In the genomic region with DNA sequence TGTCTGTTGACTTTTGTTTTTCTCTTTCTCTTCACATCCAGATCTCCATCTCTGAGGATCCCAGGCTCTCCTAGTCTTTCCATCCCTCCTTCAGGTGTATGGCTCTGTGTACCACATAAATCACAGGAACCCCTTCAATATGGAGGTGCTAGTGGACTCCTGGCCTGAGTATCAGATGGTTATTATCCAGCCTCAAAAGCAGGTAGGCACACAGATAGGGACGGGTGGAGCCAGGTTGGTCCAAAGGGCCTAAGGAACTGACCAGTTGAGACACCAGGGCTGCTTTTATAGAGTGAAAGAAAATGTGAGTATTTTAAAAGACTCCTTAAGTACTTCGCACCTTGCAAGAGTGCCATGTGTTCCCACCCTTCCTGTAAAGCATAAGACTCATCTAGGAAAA, we compare ENCODE assay signal across 29 cellular contexts. TPM values are rescaled to one million over a fixed set of nuclear protein-coding genes. Genes with fewer than 3 reads are reported as not detected.
"Had no signal": no experiment of that assay in that cellular context is flagged by ENCODE, and none has a peak within 500 bp of the region (broad histone marks: within the 10 kb centered on the region; RNA-seq: fewer than 3 reads in every experiment).

No MANE protein-coding gene starts in this region.

- H3K4me1 Mint-ChIP-seq: stimulated activated effector memory CD8-positive, alpha-beta T cell treated with anti-CD3 and anti-CD28 coated beads, Interleukin-12 subunit alpha, Interleukin-12 subunit beta, amount 100 ng/mL, for 72 hours; stimulated activated naive CD8-positive, alpha-beta T cell treated with anti-CD3 and anti-CD28 coated beads, Interleukin-15, amount 100 ng/mL, for 72 hours had no signal

- H3K36me3 ChIP-seq: stomach, suprapubic skin, thoracic aorta, thyroid gland, tibial artery, tibial nerve, transverse colon, upper lobe of left lung, upper lobe of right lung, uterus, vagina had no signal

- H3K4me1 ChIP-seq: stomach, suprapubic skin, testis, thyroid gland, tibial artery, tibial nerve, transverse colon, upper lobe of left lung, upper lobe of right lung, uterus, vagina had no signal

- H3K27ac ChIP-seq: stomach, suprapubic skin, testis, thoracic aorta, thyroid gland, tibial artery, tibial nerve, transverse colon, upper lobe of left lung, upper lobe of right lung, uterus, vagina had no signal

- H3K27me3 Mint-ChIP-seq: stimulated activated memory B cell treated with anti-CD40 and anti-IgM and Interleukin-4, amounts not matched to agents 10 μg/mL and 1 μg/mL and 100 μg/mL, for 72 hours; stimulated activated naive B cell treated with anti-CD40 and anti-IgM and Interleukin-4, amounts not matched to agents 10 μg/mL and 1 μg/mL and 100 μg/mL, for 72 hours; stimulated activated naive CD8-positive, alpha-beta T cell treated with anti-CD3 and anti-CD28 coated beads, Interleukin-15, amount 100 ng/mL, for 72 hours; stimulated activated naive CD8-positive, alpha-beta T cell treated with anti-CD3 and anti-CD28 coated beads, Interleukin-15, Interleukin-2, amounts not matched to agents 100 ng/mL and 50 ng/mL, for 24 hours had no signal

- H3K9me3 ChIP-seq: stomach, suprapubic skin, testis, thoracic aorta, thyroid gland, tibial artery, transverse colon, upper lobe of left lung, upper lobe of right lung, uterus, vagina had no signal

- H3K4me3 Mint-ChIP-seq: stimulated activated effector memory CD8-positive, alpha-beta T cell treated with anti-CD3 and anti-CD28 coated beads, Interleukin-12 subunit alpha, Interleukin-12 subunit beta, amount 100 ng/mL, for 72 hours; stimulated activated memory B cell treated with anti-CD40 and anti-IgM and Interleukin-4, amounts not matched to agents 10 μg/mL and 1 μg/mL and 100 μg/mL, for 72 hours; stimulated activated naive B cell treated with anti-CD40 and anti-IgM and Interleukin-4, amounts not matched to agents 10 μg/mL and 1 μg/mL and 100 μg/mL, for 72 hours; stimulated activated naive CD8-positive, alpha-beta T cell treated with anti-CD3 and anti-CD28 coated beads, Interleukin-15, amount 100 ng/mL, for 72 hours; stimulated activated naive CD8-positive, alpha-beta T cell treated with anti-CD3 and anti-CD28 coated beads, Interleukin-15, Interleukin-2, amounts not matched to agents 100 ng/mL and 50 ng/mL, for 24 hours; type B pancreatic cell had no signal

- H3K9me3 Mint-ChIP-seq: stimulated activated effector memory CD8-positive, alpha-beta T cell treated with anti-CD3 and anti-CD28 coated beads, Interleukin-12 subunit alpha, Interleukin-12 subunit beta, amount 100 ng/mL, for 72 hours; stimulated activated naive CD8-positive, alpha-beta T cell treated with anti-CD3 and anti-CD28 coated beads, Interleukin-15, amount 100 ng/mL, for 72 hours; type B pancreatic cell had no signal

- H3K27me3 ChIP-seq: stomach, suprapubic skin, testis, thyroid gland, tibial artery, tibial nerve, transverse colon, upper lobe of left lung, upper lobe of right lung, uterus, vagina had no signal

- H3K36me3 Mint-ChIP-seq: stimulated activated effector memory CD8-positive, alpha-beta T cell treated with anti-CD3 and anti-CD28 coated beads, Interleukin-12 subunit alpha, Interleukin-12 subunit beta, amount 100 ng/mL, for 72 hours; type B pancreatic cell had no signal

- H3K4me3 ChIP-seq: stomach, suprapubic skin, testis, thoracic aorta, thyroid gland, tibial artery, tibial nerve, transverse colon, upper lobe of left lung, upper lobe of right lung, uterus, vagina had no signal

- H3K27ac Mint-ChIP-seq: stimulated activated effector memory CD8-positive, alpha-beta T cell treated with anti-CD3 and anti-CD28 coated beads, Interleukin-12 subunit alpha, Interleukin-12 subunit beta, amount 100 ng/mL, for 72 hours; stimulated activated memory B cell treated with anti-CD40 and anti-IgM and Interleukin-4, amounts not matched to agents 10 μg/mL and 1 μg/mL and 100 μg/mL, for 72 hours; stimulated activated naive B cell treated with anti-CD40 and anti-IgM and Interleukin-4, amounts not matched to agents 10 μg/mL and 1 μg/mL and 100 μg/mL, for 72 hours; stimulated activated naive CD8-positive, alpha-beta T cell treated with anti-CD3 and anti-CD28 coated beads, Interleukin-15, Interleukin-2, amounts not matched to agents 100 ng/mL and 50 ng/mL, for 24 hours; type B pancreatic cell had no signal

- DNase-seq: stimulated activated CD4-positive, alpha-beta T cell treated with anti-CD3 and anti-CD28 coated beads, Interleukin-2, amount 100 ng/mL, for 48 hours; stimulated activated CD4-positive, alpha-beta T cell treated with anti-CD3 and anti-CD28 coated beads, Interleukin-4, amount 100 ng/mL, for 1 hour; stimulated activated CD4-positive, alpha-beta T cell treated with anti-CD3 and anti-CD28 coated beads, Interleukin-4, amount 100 ng/mL, for 24 hours; stimulated activated CD4-positive, alpha-beta T cell treated with anti-CD3 and anti-CD28 coated beads, Interleukin-4, amount 100 ng/mL, for 4 hours; stimulated activated CD8-positive, alpha-beta memory T cell treated with anti-CD3 and anti-CD28 coated beads, Interleukin-4, amount 100 ng/mL, for 48 hours; stimulated activated naive B cell treated with anti-CD40 and anti-IgM and Interleukin-4, amounts not matched to agents 10 μg/mL and 1 μg/mL and 100 μg/mL, for 72 hours; stimulated activated naive CD4-positive, alpha-beta T cell; stimulated activated naive CD4-positive, alpha-beta T cell treated with Interleukin-2 at 50 U/mL for 16 hours; stimulated activated naive CD8-positive, alpha-beta T cell treated with anti-CD3 and anti-CD28 coated beads, Interleukin-15, amount 100 ng/mL, for 72 hours; stimulated activated naive CD8-positive, alpha-beta T cell treated with anti-CD3 and anti-CD28 coated beads, Interleukin-15, Interleukin-2, amounts not matched to agents 100 U/mL and 50 U/mL, for 24 hours; stomach; substantia nigra; testis; thyroid gland; tibial artery; transverse colon; trophoblast cell; upper lobe of left lung; upper lobe of right lung; uterus had no signal

RNA-seq across cellular contexts. Expression of a gene that starts 39.9 kb away (rescaled TPM):
- total RNA-seq: subcutaneous adipose tissue, thoracic aorta, thyroid gland, tibial nerve, upper lobe of right lung, vagina had no signal
